Comparison of ENCODE assay signal across 30 cellular contexts in the genomic region with DNA sequence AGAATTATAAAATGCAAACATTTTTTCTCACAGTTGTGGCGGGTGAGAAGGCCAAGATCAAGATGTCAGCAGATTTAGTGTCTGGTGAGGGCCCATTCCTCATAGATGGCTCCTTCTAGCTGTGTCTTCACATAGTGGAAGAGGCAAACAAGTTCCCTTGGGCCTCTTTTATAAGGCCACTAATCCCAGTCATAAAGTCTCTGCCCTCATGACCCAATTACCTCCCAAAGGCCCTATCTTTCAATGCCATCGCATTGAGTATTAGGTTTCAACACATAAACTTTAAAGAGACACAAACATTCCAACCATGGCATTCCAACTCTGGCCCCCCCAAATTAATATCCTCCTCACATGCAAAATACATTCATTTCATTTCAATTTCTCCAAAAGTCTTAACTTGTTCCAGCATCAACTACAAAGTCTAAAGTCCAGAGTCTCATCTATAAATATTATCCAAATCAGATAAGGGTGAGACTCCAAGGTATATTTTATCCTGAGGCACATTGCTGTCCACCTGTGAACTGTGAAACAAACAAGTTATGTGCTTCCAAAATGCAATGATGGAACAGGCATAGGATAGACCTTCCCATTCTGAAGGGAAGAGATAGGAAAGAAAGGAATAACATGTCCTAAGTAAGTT.
"Had no signal": no experiment of that assay in that cellular context is flagged by ENCODE, and none has a peak within 500 bp of the region (broad histone marks: within the 10 kb centered on the region; RNA-seq: fewer than 3 reads in every experiment).

No MANE protein-coding gene starts in this region.

- H3K4me3 Mint-ChIP-seq: activated CD4-positive, alpha-beta memory T cell treated with anti-CD3 and anti-CD28 coated beads, Interleukin-2, amount 10 ng/mL, durations not matched to agents 7 days and 5 days; activated CD4-positive, alpha-beta T cell treated with anti-CD3 and anti-CD28 coated beads for 36 hours; activated CD4-positive, alpha-beta T cell treated with anti-CD3 and anti-CD28 coated beads, Interleukin-2, amount 10 ng/mL, durations not matched to agents 7 days and 5 days; activated naive CD4-positive, alpha-beta T cell treated with anti-CD3 and anti-CD28 coated beads, Interleukin-2, amount 10 ng/mL, durations not matched to agents 7 days and 5 days; activated naive CD8-positive, alpha-beta T cell treated with anti-CD3 and anti-CD28 coated beads, Interleukin-2, amount 10 ng/mL, durations not matched to agents 7 days and 5 days; activated T-cell treated with anti-CD3 and anti-CD28 coated beads, Interleukin-2, amount 50 U/mL, for 24 hours; activated T-cell treated with anti-CD3 and anti-CD28 coated beads, Interleukin-2, amount 50 U/mL, for 72 hours; brain had no signal

- H3K4me1 Mint-ChIP-seq: activated CD4-positive, alpha-beta memory T cell treated with anti-CD3 and anti-CD28 coated beads, Interleukin-2, amount 10 ng/mL, durations not matched to agents 7 days and 5 days; activated CD4-positive, alpha-beta T cell treated with anti-CD3 and anti-CD28 coated beads, Interleukin-2, amount 10 ng/mL, durations not matched to agents 7 days and 5 days; activated naive CD4-positive, alpha-beta T cell treated with anti-CD3 and anti-CD28 coated beads, Interleukin-2, amount 10 ng/mL, durations not matched to agents 7 days and 5 days; activated naive CD8-positive, alpha-beta T cell treated with anti-CD3 and anti-CD28 coated beads, Interleukin-2, amount 10 ng/mL, durations not matched to agents 7 days and 5 days had no signal

- H3K36me3 Mint-ChIP-seq: activated naive CD4-positive, alpha-beta T cell treated with anti-CD3 and anti-CD28 coated beads, Interleukin-2, amount 10 ng/mL, durations not matched to agents 7 days and 5 days; activated naive CD4-positive, alpha-beta T cell treated with anti-CD3 and anti-CD28 coated beads, Interleukin-2, amount 50 U/mL, for 72 hours; activated naive CD8-positive, alpha-beta T cell treated with anti-CD3 and anti-CD28 coated beads, Interleukin-2, amount 10 ng/mL, durations not matched to agents 7 days and 5 days had no signal

- FAIRE-seq: endometrium, endothelial cell of umbilical vein, frontal cortex had no signal

- H3K27me3 ChIP-seq: ascending aorta, breast epithelium, cardiac muscle cell, colonic mucosa, esophagus squamous epithelium had no signal

- H3K36me3 ChIP-seq: ascending aorta, breast epithelium, cardiac muscle cell, colonic mucosa, esophagus squamous epithelium had no signal

- H3K4me3 ChIP-seq: ascending aorta, breast epithelium, cardiac muscle cell, colonic mucosa, esophagus squamous epithelium had no signal

- H3K9me3 Mint-ChIP-seq: activated CD4-positive, alpha-beta memory T cell treated with anti-CD3 and anti-CD28 coated beads, Interleukin-2, amount 10 ng/mL, durations not matched to agents 7 days and 5 days; activated CD4-positive, alpha-beta T cell treated with anti-CD3 and anti-CD28 coated beads, Interleukin-2, amount 10 ng/mL, durations not matched to agents 7 days and 5 days; activated naive CD4-positive, alpha-beta T cell treated with anti-CD3 and anti-CD28 coated beads, Interleukin-2, amount 10 ng/mL, durations not matched to agents 7 days and 5 days; activated naive CD8-positive, alpha-beta T cell treated with anti-CD3 and anti-CD28 coated beads, Interleukin-2, amount 10 ng/mL, durations not matched to agents 7 days and 5 days; activated T-cell treated with anti-CD3 and anti-CD28 coated beads, Interleukin-2, amount 50 U/mL, for 24 hours; activated T-cell treated with anti-CD3 and anti-CD28 coated beads, Interleukin-2, amount 50 U/mL, for 72 hours had no signal

- H3K27ac ChIP-seq: ascending aorta, breast epithelium, cardiac muscle cell, colonic mucosa, epithelial cell of prostate, esophagus squamous epithelium had no signal

- ATAC-seq: activated CD4-positive, alpha-beta T cell treated with anti-CD3 and anti-CD28 coated beads for 36 hours; activated naive CD4-positive, alpha-beta T cell treated with anti-CD3 and anti-CD28 coated beads, Interleukin-2, amount 50 U/mL, for 72 hours; activated T-cell treated with anti-CD3 and anti-CD28 coated beads, Interleukin-2, amount 50 U/mL, for 72 hours had no signal

- H3K4me1 ChIP-seq: ascending aorta, breast epithelium, colonic mucosa had no signal

- H3K9me3 ChIP-seq: colonic mucosa, esophagus squamous epithelium had no signal

- H3K27ac Mint-ChIP-seq: activated CD4-positive, alpha-beta memory T cell treated with anti-CD3 and anti-CD28 coated beads, Interleukin-2, amount 10 ng/mL, durations not matched to agents 7 days and 5 days; activated CD4-positive, alpha-beta T cell treated with anti-CD3 and anti-CD28 coated beads for 36 hours; activated CD4-positive, alpha-beta T cell treated with anti-CD3 and anti-CD28 coated beads, Interleukin-2, amount 10 ng/mL, durations not matched to agents 7 days and 5 days; activated naive CD4-positive, alpha-beta T cell treated with anti-CD3 and anti-CD28 coated beads, Interleukin-2, amount 10 ng/mL, durations not matched to agents 7 days and 5 days; activated naive CD4-positive, alpha-beta T cell treated with anti-CD3 and anti-CD28 coated beads, Interleukin-2, amount 50 U/mL, for 72 hours; activated naive CD8-positive, alpha-beta T cell treated with anti-CD3 and anti-CD28 coated beads, Interleukin-2, amount 10 ng/mL, durations not matched to agents 7 days and 5 days; activated T-cell treated with anti-CD3 and anti-CD28 coated beads, Interleukin-2, amount 50 U/mL, for 24 hours; activated T-cell treated with anti-CD3 and anti-CD28 coated beads, Interleukin-2, amount 50 U/mL, for 72 hours had no signal

- DNase-seq: activated CD4-positive, alpha-beta memory T cell treated with anti-CD3 and anti-CD28 coated beads, Interleukin-2, amount 10 ng/mL, durations not matched to agents 7 days and 5 days; activated CD4-positive, alpha-beta T cell treated with anti-CD3 and anti-CD28 coated beads for 36 hours; activated CD4-positive, alpha-beta T cell treated with anti-CD3 and anti-CD28 coated beads, Interleukin-2, amount 10 ng/mL, durations not matched to agents 7 days and 5 days; activated CD4-positive, alpha-beta T cell treated with anti-CD3 and anti-CD28 coated beads, Interleukin-2, amount 50 U/mL, for 4 hours; activated CD4-positive, CD25-positive, alpha-beta regulatory T cell; activated CD4-positive, CD25-positive, alpha-beta regulatory T cell treated with anti-CD3 and anti-CD28 coated beads, Interleukin-2, amount 50 U/mL, for 72 hours; activated CD8-positive, alpha-beta memory T cell treated with anti-CD3 and anti-CD28 coated beads, Interleukin-2, amount 50 U/mL, for 48 hours; activated gamma-delta T cell; activated naive CD4-positive, alpha-beta T cell; activated naive CD4-positive, alpha-beta T cell treated with anti-CD3 and anti-CD28 coated beads, Interleukin-2, amount 10 ng/mL, durations not matched to agents 7 days and 5 days; activated naive CD8-positive, alpha-beta T cell treated with anti-CD3 and anti-CD28 coated beads, Interleukin-2, amount 10 ng/mL, durations not matched to agents 7 days and 5 days; activated T-cell treated with anti-CD3 and anti-CD28 coated beads for 4 hours; activated T-cell treated with anti-CD3 and anti-CD28 coated beads, Interleukin-2, amount 50 U/mL, for 24 hours; activated T-cell treated with anti-CD3 and anti-CD28 coated beads, Interleukin-2, amount 50 U/mL, for 72 hours; central memory CD4-positive, alpha-beta T cell; cerebellar nuclear complex; colonic mucosa; effector CD8-positive, alpha-beta T cell; esophagus squamous epithelium; foreskin fibroblast; T-helper 2 cell had no signal

- H3K27me3 Mint-ChIP-seq: activated CD4-positive, alpha-beta memory T cell treated with anti-CD3 and anti-CD28 coated beads, Interleukin-2, amount 10 ng/mL, durations not matched to agents 7 days and 5 days; activated CD4-positive, alpha-beta T cell treated with anti-CD3 and anti-CD28 coated beads, Interleukin-2, amount 10 ng/mL, durations not matched to agents 7 days and 5 days; activated naive CD4-positive, alpha-beta T cell treated with anti-CD3 and anti-CD28 coated beads, Interleukin-2, amount 10 ng/mL, durations not matched to agents 7 days and 5 days; activated naive CD8-positive, alpha-beta T cell treated with anti-CD3 and anti-CD28 coated beads, Interleukin-2, amount 10 ng/mL, durations not matched to agents 7 days and 5 days; activated T-cell treated with anti-CD3 and anti-CD28 coated beads, Interleukin-2, amount 50 U/mL, for 24 hours; brain had no signal
